In the genomic region with DNA sequence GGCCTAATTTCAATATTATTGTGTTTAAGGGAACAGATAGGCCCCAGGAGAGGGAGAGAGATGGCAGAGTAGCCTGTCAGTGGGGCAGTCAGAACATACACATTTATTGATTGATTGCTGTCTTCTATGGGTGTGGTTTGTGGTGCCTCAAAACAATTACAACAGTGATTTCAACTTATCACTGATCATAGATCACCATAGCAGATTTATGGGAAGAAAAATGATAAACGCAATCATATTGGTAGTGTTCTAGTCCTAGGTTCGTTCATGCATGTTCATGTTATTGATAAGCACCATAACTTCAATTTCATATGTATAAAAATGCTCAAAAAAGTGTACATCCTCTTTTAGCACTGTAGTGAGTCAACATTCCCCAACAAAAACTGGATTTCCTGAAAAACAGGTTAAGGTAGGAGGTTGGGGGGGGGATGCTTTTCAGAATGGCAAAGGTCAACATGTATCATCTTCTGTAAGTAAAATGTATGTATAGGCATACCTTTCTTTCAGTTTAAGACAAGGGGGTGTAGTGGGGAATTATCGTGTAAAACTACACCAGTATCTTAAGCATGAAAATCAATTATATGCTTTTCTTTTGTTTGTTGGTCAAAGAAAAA, we compare ENCODE assay signal across 8 cellular contexts. TPM values are rescaled to one million over a fixed set of nuclear protein-coding genes. Genes with fewer than 3 reads are reported as not detected.
DNase-seq lines count a peak whose midpoint lies in the region; ATAC-seq and TF ChIP-seq lines count a peak whose summit lies in the region.

No MANE protein-coding gene starts in this region.

- H3K4me3 ChIP-seq in HUES6 (ENCODE audit: low read depth, low read length) (peak overlapping the region; percentile 92), mammary epithelial cell (replicated peaks in 1 of 3; ENCODE audit: insufficient read depth in 1 of 3, low read depth in 2 of 3, low read length in 3 of 3) (peak overlapping the region; percentile 47 to 77 (median 74)), mononuclear cell (ENCODE audit: low read length) (peak overlapping the region; percentile 94)

- 20% methylated on average over 3 of the region's 3 CpGs for whole genome bisulfite sequencing in mammary epithelial cell (ENCODE audit: low coverage, missing lambda C conversion rate)

- in situ Hi-C loops in mammary epithelial cell (cut with MboI; ENCODE audit: low sequenced_read_pairs in 2 of 2): no loop called here

- peak overlapping the region; percentile 80 for H3K4me2 ChIP-seq in mammary epithelial cell (ENCODE audit: insufficient read depth, low read depth, low read length)

- TF ChIP-seq CTCF in 22Rv1 (IDR thresholded peaks at IDR 0.05) (no peak), mammary epithelial cell (conservative IDR thresholded peaks at IDR 0.05 in 1 of 2, IDR thresholded peaks at IDR 0.05 in 1 of 2; ENCODE audit: extremely low read depth in 1 of 2, insufficient read depth in 1 of 2, low read depth in 1 of 2, low read length in 2 of 2) (no peak)

- H3K9me3 ChIP-seq in HUES6 (ENCODE audit: control insufficient read depth, insufficient read depth, low read depth, low read length) (no peaks in the 10 kb centered on the region), mammary epithelial cell (replicated peaks; ENCODE audit: insufficient read depth, low read length) (no peaks in the 10 kb centered on the region), mononuclear cell (ENCODE audit: low read depth, low read length) (no peaks in the 10 kb centered on the region)

- H3K4me1 ChIP-seq in HUES6 (ENCODE audit: control insufficient read depth, insufficient read depth, low read length) (peaks cover 32% of the 10 kb centered on the region), mammary epithelial cell (ENCODE audit: insufficient read depth, low read length) (peaks cover 12% of the 10 kb centered on the region), mononuclear cell (ENCODE audit: insufficient read depth, low read length) (peaks cover 42% of the 10 kb centered on the region)

- peaks cover 4% of the 10 kb centered on the region for H4K20me1 ChIP-seq in mammary epithelial cell (ENCODE audit: insufficient read depth, low read length)

- peaks cover 10% of the 10 kb centered on the region for H3K36me3 ChIP-seq in HUES6 (ENCODE audit: control insufficient read depth, insufficient read depth, low read length)
- H3K36me3 ChIP-seq in mammary epithelial cell (ENCODE audit: insufficient read depth, low read length): no peaks in the 10 kb centered on the region

- DNase-seq in mammary epithelial cell: peak; percentile 51

- intact Hi-C loops in mammary epithelial cell (cut with micrococcal nuclease): no loop called here

- H3K79me2 ChIP-seq in mammary epithelial cell (ENCODE audit: insufficient read depth, low read length): peaks cover 46% of the 10 kb centered on the region

- H3K27ac ChIP-seq in 22Rv1 (peak overlapping the region; percentile 85), HUES6 (ENCODE audit: low read depth, low read length) (peak overlapping the region; percentile 100), mammary epithelial cell (ENCODE audit: insufficient read depth, low read depth, low read length) (peak overlapping the region; percentile 78)

- peak overlapping the region; percentile 90 for H2AFZ ChIP-seq in mammary epithelial cell (ENCODE audit: low read depth, low read length)

- CTCF ChIA-PET in mammary epithelial cell (lab: Charles Lee; ENCODE audit: low non-redundant PET): no interaction called here

- peak overlapping the region; percentile 97 for H3K9ac ChIP-seq in HUES6 (ENCODE audit: low read length)
- peak overlapping the region; percentile 83 for H3K9ac ChIP-seq in mammary epithelial cell (ENCODE audit: insufficient read depth, low read length)

- dilution Hi-C loops in mammary epithelial cell (cut with HindIII; ENCODE audit: low sequenced_read_pairs): no loop called here

- H3K27me3 ChIP-seq in HUES6 (ENCODE audit: control insufficient read depth, insufficient read depth, low read length): no peaks in the 10 kb centered on the region; the same call in 1 of the 2 replicates
- H3K27me3 ChIP-seq in mammary epithelial cell (ENCODE audit: insufficient read depth, low read length): no peaks in the 10 kb centered on the region
- no peaks in the 10 kb centered on the region for H3K27me3 ChIP-seq in mononuclear cell (ENCODE audit: insufficient read depth, low read length)

- ATAC-seq in GM21576 (IDR thresholded peaks at IDR 0.05; ENCODE audit: unreplicated experiment) (no peak), GM21526 (IDR thresholded peaks at IDR 0.05; ENCODE audit: low FRiP score, unreplicated experiment) (no peak), GM18511 (IDR thresholded peaks at IDR 0.05; ENCODE audit: unreplicated experiment) (no peak), HG03025 (IDR thresholded peaks at IDR 0.05; ENCODE audit: low FRiP score, unreplicated experiment) (no peak)

- no TSS peak for BruUV-seq in mammary epithelial cell (replicated peaks; lab: Mats Ljungman, UMichigan)

RNA-seq across cellular contexts. Expression of a gene that starts 1.0 kb away (rescaled TPM):
- total RNA-seq in mammary epithelial cell (10 to 100 TPM; 35.8 to 48.7 TPM), mononuclear cell (71.5 TPM)
- 14.4 TPM for polyA plus RNA-seq in mammary epithelial cell
- polyA minus RNA-seq in mammary epithelial cell: 26.7 TPM
